18 cellular contexts compared by ENCODE assay signal in genomic region chr2:166090900-166091299, GRCh38. TPM values are rescaled to one million over a fixed set of nuclear protein-coding genes. Genes with fewer than 3 reads are reported as not detected.
DNase-seq lines count a peak whose midpoint lies in the region; ATAC-seq and TF ChIP-seq lines count a peak whose summit lies in the region.
"Had no signal": no experiment of that assay in that cellular context is flagged by ENCODE, and none has a peak within 500 bp of the region (broad histone marks: within the 10 kb centered on the region; RNA-seq: fewer than 3 reads in every experiment).

No MANE protein-coding gene starts in this region.

- H3K4me1 Mint-ChIP-seq in chondrocyte (ENCODE audit: low read depth) = peaks cover 14% of the 10 kb centered on the region
- peaks cover 0 to 3% (median 0%) of the 10 kb centered on the region in 7 donors for H3K4me1 Mint-ChIP-seq in naive thymus-derived CD4-positive, alpha-beta T cell
- no peaks in the 10 kb centered on the region for H3K4me1 Mint-ChIP-seq in mesothelial cell of epicardium
- H3K4me1 Mint-ChIP-seq: activated CD4-positive, alpha-beta T cell treated with anti-CD3 and anti-CD28 coated beads, Interleukin-2, amount 10 ng/mL, durations not matched to agents 7 days and 5 days had no signal

- CTCF ChIA-PET in naive thymus-derived CD4-positive, alpha-beta T cell (lab: Charles Lee) = no interaction called here

- H3K9me3 Mint-ChIP-seq in chondrocyte (ENCODE audit: low read depth) = no peaks in the 10 kb centered on the region
- peaks cover 0 to 3% (median 0%) of the 10 kb centered on the region in 11 donors for H3K9me3 Mint-ChIP-seq in naive thymus-derived CD4-positive, alpha-beta T cell
- H3K9me3 Mint-ChIP-seq in mesothelial cell of epicardium = no peaks in the 10 kb centered on the region
- H3K9me3 Mint-ChIP-seq: activated CD4-positive, alpha-beta T cell treated with anti-CD3 and anti-CD28 coated beads, Interleukin-2, amount 10 ng/mL, durations not matched to agents 7 days and 5 days; activated T-helper 1 cell treated with anti-CD3 and anti-CD28 coated beads, Interleukin-12 subunit alpha, Interleukin-12 subunit beta, Interleukin-2, Interleukin-4 antibody, amounts not matched to agents 30 ng/mL and 10 ng/mL and 1 ng/mL, durations not matched to agents 14 hours and 24 hours and 36 hours had no signal

- H3K4me3 Mint-ChIP-seq in chondrocyte (ENCODE audit: unreplicated experiment) (peak overlapping the region; percentile 47), mesothelial cell of epicardium (no peak overlapping the region)
- H3K4me3 Mint-ChIP-seq in naive thymus-derived CD4-positive, alpha-beta T cell = no peak overlapping the region
- H3K4me3 Mint-ChIP-seq: activated CD4-positive, alpha-beta T cell treated with anti-CD3 and anti-CD28 coated beads, Interleukin-2, amount 10 ng/mL, durations not matched to agents 7 days and 5 days; activated T-helper 1 cell treated with anti-CD3 and anti-CD28 coated beads, Interleukin-12 subunit alpha, Interleukin-12 subunit beta, Interleukin-2, Interleukin-4 antibody, amounts not matched to agents 30 ng/mL and 10 ng/mL and 1 ng/mL, durations not matched to agents 14 hours and 24 hours and 36 hours had no signal

- no peaks in the 10 kb centered on the region for H3K27me3 ChIP-seq in naive thymus-derived CD4-positive, alpha-beta T cell (ENCODE audit: control insufficient read depth in 2 of 2, insufficient read depth in 2 of 2, low read length in 2 of 2)
- no peaks in the 10 kb centered on the region for H3K27me3 ChIP-seq in MG63
- H3K27me3 ChIP-seq: gastroesophageal sphincter had no signal

- ATAC-seq in naive thymus-derived CD4-positive, alpha-beta T cell = peak; percentile 30
- no peak for ATAC-seq in GM18511 (IDR thresholded peaks at IDR 0.05; ENCODE audit: unreplicated experiment)
- ATAC-seq: gastroesophageal sphincter, mucosa of descending colon, psoas muscle had no signal

- DNase-seq in EL = peak; percentile 10
- DNase-seq in NCI-H774 (lab: John Stamatoyannopoulos, UW) = peak; percentile 0
- DNase-seq in chondrocyte (ENCODE audit: low spot score) = no peak
- no peak for DNase-seq in naive thymus-derived CD4-positive, alpha-beta T cell
- DNase-seq in MG63 = no peak
- no peak for DNase-seq in mesothelial cell of epicardium (ENCODE audit: low spot score in 2 of 2, unreplicated experiment in 2 of 2)
- no peak for DNase-seq in D341Med (ENCODE audit: low spot score)
- DNase-seq: activated CD4-positive, alpha-beta T cell treated with anti-CD3 and anti-CD28 coated beads, Interleukin-2, amount 10 ng/mL, durations not matched to agents 7 days and 5 days; C1 segment of cervical spinal cord; mucosa of descending colon; NCI-H146; psoas muscle; RPMI8226; T1000 had no signal

- no peaks in the 10 kb centered on the region for H3K9me3 ChIP-seq in naive thymus-derived CD4-positive, alpha-beta T cell (ENCODE audit: control insufficient read depth in 2 of 3, low read length in 3 of 3)
- no peaks in the 10 kb centered on the region for H3K9me3 ChIP-seq in MG63
- H3K9me3 ChIP-seq: gastroesophageal sphincter, mucosa of descending colon, psoas muscle had no signal

- H3K4me1 ChIP-seq in naive thymus-derived CD4-positive, alpha-beta T cell (ENCODE audit: control insufficient read depth in 2 of 2, insufficient read depth in 2 of 2, low read length in 2 of 2) = no peaks in the 10 kb centered on the region
- H3K4me1 ChIP-seq: gastroesophageal sphincter had no signal

- POLR2A ChIA-PET in naive thymus-derived CD4-positive, alpha-beta T cell (lab: Charles Lee) = no interaction called here

- no peak for TF ChIP-seq CTCF in chondrocyte (IDR thresholded peaks at IDR 0.05)
- no peak for TF ChIP-seq CTCF in mesothelial cell of epicardium (IDR thresholded peaks at IDR 0.05; ENCODE audit: unreplicated experiment)

- intact Hi-C loops in naive thymus-derived CD4-positive, alpha-beta T cell (cut with micrococcal nuclease) = no loop called here

- no peak overlapping the region for H3K27ac Mint-ChIP-seq in chondrocyte (ENCODE audit: unreplicated experiment)
- no peak overlapping the region for H3K27ac Mint-ChIP-seq in naive thymus-derived CD4-positive, alpha-beta T cell
- no peak overlapping the region for H3K27ac Mint-ChIP-seq in mesothelial cell of epicardium
- H3K27ac Mint-ChIP-seq: activated CD4-positive, alpha-beta T cell treated with anti-CD3 and anti-CD28 coated beads, Interleukin-2, amount 10 ng/mL, durations not matched to agents 7 days and 5 days; activated T-helper 1 cell treated with anti-CD3 and anti-CD28 coated beads, Interleukin-12 subunit alpha, Interleukin-12 subunit beta, Interleukin-2, Interleukin-4 antibody, amounts not matched to agents 30 ng/mL and 10 ng/mL and 1 ng/mL, durations not matched to agents 14 hours and 24 hours and 36 hours had no signal

- H3K27ac ChIP-seq in naive thymus-derived CD4-positive, alpha-beta T cell (ENCODE audit: low read depth, low read length) = no peak overlapping the region
- H3K27ac ChIP-seq: gastroesophageal sphincter, psoas muscle had no signal

- H3K4me3 ChIP-seq in naive thymus-derived CD4-positive, alpha-beta T cell (ENCODE audit: low read length) = no peak overlapping the region
- H3K4me3 ChIP-seq in MG63 = no peak overlapping the region
- H3K4me3 ChIP-seq: gastroesophageal sphincter, mucosa of descending colon, psoas muscle had no signal

- H3K36me3 ChIP-seq in naive thymus-derived CD4-positive, alpha-beta T cell (ENCODE audit: control insufficient read depth in 2 of 3, insufficient read depth in 3 of 3, low read length in 3 of 3) = no peaks in the 10 kb centered on the region
- no peaks in the 10 kb centered on the region for H3K36me3 ChIP-seq in MG63
- H3K36me3 ChIP-seq: gastroesophageal sphincter had no signal

- H3K36me3 Mint-ChIP-seq in chondrocyte (ENCODE audit: low read depth) (no peaks in the 10 kb centered on the region), mesothelial cell of epicardium (no peaks in the 10 kb centered on the region)
- no peaks in the 10 kb centered on the region for H3K36me3 Mint-ChIP-seq in naive thymus-derived CD4-positive, alpha-beta T cell

- H3K27me3 Mint-ChIP-seq in chondrocyte (ENCODE audit: low read depth) = no peaks in the 10 kb centered on the region
- H3K27me3 Mint-ChIP-seq in naive thymus-derived CD4-positive, alpha-beta T cell = peaks cover 4 to 24% (median 11%) of the 10 kb centered on the region in 5 donors
- H3K27me3 Mint-ChIP-seq in mesothelial cell of epicardium (ENCODE audit: low read depth) = no peaks in the 10 kb centered on the region
- H3K27me3 Mint-ChIP-seq: activated CD4-positive, alpha-beta T cell treated with anti-CD3 and anti-CD28 coated beads, Interleukin-2, amount 10 ng/mL, durations not matched to agents 7 days and 5 days had no signal

RNA-seq across cellular contexts. Expression of gene SCN1A, which starts 36.9 kb away (rescaled TPM):
- total RNA-seq in chondrocyte (0.05 TPM in 1 of 3 replicates, not detected in the others), mesothelial cell of epicardium (0.66 to 1.9 TPM (median 1.6 TPM) in 3 replicates)
- total RNA-seq in naive thymus-derived CD4-positive, alpha-beta T cell = not detected
- not detected for polyA plus RNA-seq in naive thymus-derived CD4-positive, alpha-beta T cell
- not detected in 2 replicates for total RNA-seq in MG63 (2014; rRNA removed; shearing (Covaris generic); ENCODE audit: low replicate concordance)
- total RNA-seq: activated CD4-positive, alpha-beta T cell treated with anti-CD3 and anti-CD28 coated beads, Interleukin-2, amount 10 ng/mL, durations not matched to agents 7 days and 5 days; activated T-helper 1 cell treated with anti-CD3 and anti-CD28 coated beads, Interleukin-12 subunit alpha, Interleukin-12 subunit beta, Interleukin-2, Interleukin-4 antibody, amounts not matched to agents 30 ng/mL and 10 ng/mL and 1 ng/mL, durations not matched to agents 14 hours and 24 hours and 36 hours; Daoy; psoas muscle had no signal

Comparison
In these comparisons a context has a peak if more than half of its experiments do, and no peak if none do; other contexts are left out.
1. DNase-seq: peak in EL (single experiment) and NCI-H774 (single experiment); none in chondrocyte (single experiment), naive thymus-derived CD4-positive, alpha-beta T cell (0 of 9), MG63 (single experiment), mesothelial cell of epicardium (0 of 2) and D341Med (single experiment).